In genomic region chr10:79149345-79149661, GRCh38 we compare ENCODE assay signal across 1 cellular context.
A peak's percentile ranks its signal among the peaks of the same experiment; 100 is the strongest.
TF ChIP-seq lines count a peak whose summit lies in the region.

No MANE protein-coding gene starts in this region.

TF ChIP-seq in K562, 482 proteins besides CTCF, POLR2A, EP300 and RAD21 (continues in another document):
- TF ChIP-seq ZNF407 (IDR thresholded peaks at IDR 0.05; ENCODE audit: low read depth) (no peak), ZNF518B (CRISPR knock-in tag; IDR thresholded peaks at IDR 0.05) (no peak), SMARCA5 (IDR thresholded peaks at IDR 0.05) (peak; percentile 68; the same call in 1 of the 2 replicates), ZNF395 (CRISPR knock-in tag; IDR thresholded peaks at IDR 0.05) (peak; percentile 67), XRCC3 (IDR thresholded peaks at IDR 0.05) (no peak), PHB2 (IDR thresholded peaks at IDR 0.05; ENCODE audit: low read depth) (no peak), MGA (IDR thresholded peaks at IDR 0.05) (no peak), SIX5 (IDR thresholded peaks at IDR 0.05; ENCODE audit: borderline replicate concordance in 1 of 2, insufficient read depth in 1 of 2, low read depth in 1 of 2, low read length in 2 of 2) (no peak), ZNF140 (CRISPR knock-in tag; IDR thresholded peaks at IDR 0.05) (no peak), BRF2 (IDR thresholded peaks at IDR 0.05; ENCODE audit: borderline replicate concordance, insufficient read depth, insufficient read length) (no peak), SUPT5H (IDR thresholded peaks at IDR 0.05) (0 out of 2 replicates have a peak, but pooled peaks have one; percentile 9), ZNF384 (IDR thresholded peaks at IDR 0.05; ENCODE audit: low read depth, low read length) (no peak), RBM34 (IDR thresholded peaks at IDR 0.05; ENCODE audit: borderline replicate concordance, insufficient read depth, low read length) (no peak), MAZ (CRISPR knock-in tag; conservative IDR thresholded peaks at IDR 0.05 in 1 of 2, IDR thresholded peaks at IDR 0.05 in 1 of 2) (no peak), CSDE1 (IDR thresholded peaks at IDR 0.05) (no peak), MEIS2 (IDR thresholded peaks at IDR 0.05; ENCODE audit: partially characterized antibody) (no peak), STAG1 (CRISPR knock-in tag; IDR thresholded peaks at IDR 0.05; ENCODE audit: borderline replicate concordance) (no peak), TGIF2 (CRISPR knock-in tag; IDR thresholded peaks at IDR 0.05) (no peak), CTBP1 (IDR thresholded peaks at IDR 0.05; ENCODE audit: borderline replicate concordance) (no peak), ZNF696 (CRISPR knock-in tag; conservative IDR thresholded peaks at IDR 0.05) (no peak), ZC3H11A (IDR thresholded peaks at IDR 0.05; ENCODE audit: low read depth, low read length) (no peak), ZNF707 (CRISPR knock-in tag; conservative IDR thresholded peaks at IDR 0.05) (no peak), NR0B1 (IDR thresholded peaks at IDR 0.05; ENCODE audit: partially characterized antibody) (no peak), NFRKB (IDR thresholded peaks at IDR 0.05; ENCODE audit: low read depth) (0 out of 2 replicates have a peak, but pooled peaks have one; percentile 20), ETV1 (tag; conservative IDR thresholded peaks at IDR 0.05; ENCODE audit: low read depth) (no peak)
